ENCODE assay signal across 8 cellular contexts in the genomic region with DNA sequence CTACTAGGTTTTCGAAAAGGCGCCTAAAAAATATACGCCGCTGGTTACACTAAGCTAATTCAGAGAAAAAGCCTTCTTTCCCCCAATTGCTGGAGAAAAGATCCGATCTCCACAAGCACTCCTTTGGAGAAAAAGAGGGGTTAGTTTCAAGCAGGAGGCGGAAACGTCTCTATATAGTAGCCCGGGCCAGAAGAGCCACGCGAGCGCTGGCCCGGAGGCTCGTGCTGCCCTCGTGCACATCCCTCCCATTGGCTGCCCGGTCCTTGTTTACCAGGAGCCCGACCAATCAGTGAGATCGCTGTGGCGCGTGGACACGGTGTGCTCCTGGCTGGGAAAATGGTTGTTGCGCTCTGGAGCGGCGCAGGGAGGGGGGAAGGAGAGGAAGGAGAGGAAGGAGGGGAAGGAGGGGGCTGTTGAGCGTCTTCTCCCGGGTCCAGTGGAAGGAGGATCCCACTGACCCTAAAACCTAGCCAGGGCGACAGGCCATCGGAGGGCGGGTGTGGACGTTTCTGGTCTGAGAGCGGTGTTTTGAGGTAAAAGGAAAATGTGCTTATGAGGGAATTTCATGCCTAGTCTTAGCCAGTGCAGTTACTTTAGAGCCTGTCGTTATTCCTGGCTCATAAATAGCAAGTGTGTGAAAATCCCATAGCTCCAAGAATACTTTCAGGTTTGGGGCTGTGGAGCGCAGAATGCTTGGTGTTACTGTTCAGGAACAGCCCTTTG. TPM values are rescaled to one million over a fixed set of nuclear protein-coding genes. Genes with fewer than 3 reads are reported as not detected.
DNase-seq lines count a peak whose midpoint lies in the region; ATAC-seq and TF ChIP-seq lines count a peak whose summit lies in the region.

A gene with protein sequence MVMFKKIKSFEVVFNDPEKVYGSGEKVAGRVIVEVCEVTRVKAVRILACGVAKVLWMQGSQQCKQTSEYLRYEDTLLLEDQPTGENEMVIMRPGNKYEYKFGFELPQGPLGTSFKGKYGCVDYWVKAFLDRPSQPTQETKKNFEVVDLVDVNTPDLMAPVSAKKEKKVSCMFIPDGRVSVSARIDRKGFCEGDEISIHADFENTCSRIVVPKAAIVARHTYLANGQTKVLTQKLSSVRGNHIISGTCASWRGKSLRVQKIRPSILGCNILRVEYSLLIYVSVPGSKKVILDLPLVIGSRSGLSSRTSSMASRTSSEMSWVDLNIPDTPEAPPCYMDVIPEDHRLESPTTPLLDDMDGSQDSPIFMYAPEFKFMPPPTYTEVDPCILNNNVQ (minus strand): TSS at position 147 of the 723 bp plus-strand sequence. CDS start 313 bp downstream, outside the sequence.

- POLR2A ChIA-PET in PC-3 (lab: Charles Lee; ENCODE audit: unreplicated experiment) = interaction anchor here (0.7 kb wide), 1 partner anchor 132 kb away, joined by 9 read pairs; no protein-coding TSS in a partner anchor

- H3K4me3 ChIP-seq in Jurkat, Clone E6-1 (ENCODE audit: low read length) = peak within 1 kb of the TSS; percentile 36
- H3K4me3 ChIP-seq in PC-3 (ENCODE audit: low read length) = peak within 1 kb of the TSS; percentile 99

- peaks cover 44% of the 10 kb centered on the region for H3K79me2 ChIP-seq in PC-3 (ENCODE audit: low read length)

- peak within 1 kb of the TSS; percentile 66 for H3K27ac ChIP-seq in PC-3 (ENCODE audit: low read length)

- H3K9ac ChIP-seq in PC-3 (ENCODE audit: low read length) = peak within 1 kb of the TSS; percentile 94

- peak within 1 kb of the TSS; percentile 98 for H2AFZ ChIP-seq in PC-3 (ENCODE audit: low read length)

- CTCF ChIA-PET in PC-3 (lab: Charles Lee) = interaction anchor here (0.7 kb wide), 1 partner anchor 11 kb away, joined by 3 read pairs; no protein-coding TSS in a partner anchor

- intact Hi-C loops in PC-3 (cut with micrococcal nuclease) = loop anchor here (1.0 kb wide), 1 partner anchor 17 kb away; no protein-coding TSS in a partner anchor

- ATAC-seq in GM21529 (IDR thresholded peaks at IDR 0.05; ENCODE audit: unreplicated experiment) = peak; percentile 85
- ATAC-seq in PC-3 = peak; percentile 94

- H3K27me3 ChIP-seq in PC-3 (ENCODE audit: low read length) = no peaks in the 10 kb centered on the region

- DNase-seq in DMS 273 treated with DMSO at 0.1 percent for 48 hours (lab: John Stamatoyannopoulos, UW) (peak; percentile 96), PC-3 (peak; percentile 98), activated T-cell treated with anti-CD3 and anti-CD28 coated beads for 4 hours (peak; percentile 79), epidermal melanocyte (ENCODE audit: insufficient read length, low spot score) (peak; percentile 99), midbrain (lab: John Stamatoyannopoulos, UW) (peak; percentile 100)
- no peak for DNase-seq in Jurkat, Clone E6-1 (ENCODE audit: low read depth, low spot score)
- peak; percentile 92 for DNase-seq in stimulated activated CD8-positive, alpha-beta memory T cell treated with anti-CD3 and anti-CD28 coated beads, Interleukin-15, amount 100 ng/mL, for 48 hours (ENCODE audit: low read depth in 2 of 2)

- BruUV-seq in PC-3 (replicated peaks; lab: Mats Ljungman, UMichigan) = TSS peak; percentile 50

- no peaks in the 10 kb centered on the region for H3K9me2 ChIP-seq in PC-3 (replicated peaks; ENCODE audit: low read length)

- peaks cover 9% of the 10 kb centered on the region for H3F3A ChIP-seq in PC-3 (ENCODE audit: low read length, unreplicated experiment)

- no peaks in the 10 kb centered on the region for H3K9me3 ChIP-seq in PC-3 (ENCODE audit: low read length)

- H3K4me2 ChIP-seq in PC-3 (ENCODE audit: low read length) = peak within 1 kb of the TSS; percentile 98

- H4K20me1 ChIP-seq in PC-3 (ENCODE audit: low read length) = peaks cover 34% of the 10 kb centered on the region

- H3K36me3 ChIP-seq in PC-3 (ENCODE audit: low read depth, low read length) = peaks cover 34% of the 10 kb centered on the region

- TF ChIP-seq CTCF in PC-3 (conservative IDR thresholded peaks at IDR 0.05; ENCODE audit: low read depth, low read length) = no peak

- peaks cover 47% of the 10 kb centered on the region for H3K4me1 ChIP-seq in PC-3 (ENCODE audit: insufficient read depth, low read length)

RNA-seq across cellular contexts. Expression of the gene that starts here (rescaled TPM):
- polyA plus RNA-seq in Jurkat, Clone E6-1 (2012; ENCODE audit: insufficient read depth, insufficient read length) = 35.6 TPM
- total RNA-seq in PC-3 (2014; rRNA removed) = 45.3 and 66.6 TPM in 2 replicates
